23 cellular contexts compared by ENCODE assay signal in the genomic region with DNA sequence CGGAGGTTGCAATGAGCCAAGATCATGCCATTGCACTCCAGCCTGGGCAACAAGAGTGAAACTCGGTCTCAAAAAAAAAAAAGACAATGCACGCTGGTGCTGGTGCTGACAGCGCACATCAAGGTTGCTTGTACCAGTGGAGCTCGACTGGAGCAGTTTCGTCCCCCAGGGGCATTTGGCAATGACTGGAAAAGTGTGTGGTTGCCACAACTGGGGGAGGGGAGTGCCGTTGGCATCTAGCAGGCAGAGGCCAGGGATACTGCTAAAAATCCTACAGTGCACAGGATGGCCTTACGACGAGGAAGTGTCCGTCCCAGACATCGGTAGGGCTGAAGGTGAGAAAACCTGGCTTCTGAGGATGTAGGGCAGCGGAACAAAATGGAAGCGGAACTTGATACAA. TPM values are rescaled to one million over a fixed set of nuclear protein-coding genes. Genes with fewer than 3 reads are reported as not detected.
DNase-seq lines count a peak whose midpoint lies in the region; ATAC-seq and TF ChIP-seq lines count a peak whose summit lies in the region.
"Had no signal": no experiment of that assay in that cellular context is flagged by ENCODE, and none has a peak within 500 bp of the region (broad histone marks: within the 10 kb centered on the region; RNA-seq: fewer than 3 reads in every experiment).

No MANE protein-coding gene starts in this region.

- H3K27ac ChIP-seq in mammary epithelial cell (ENCODE audit: insufficient read depth, low read depth, low read length) (peak overlapping the region; percentile 92), upper lobe of right lung (no peak overlapping the region)
- H3K27ac ChIP-seq: 22Rv1, thoracic aorta, uterus had no signal

- ATAC-seq in upper lobe of right lung (no peak), HG03565 (IDR thresholded peaks at IDR 0.05; ENCODE audit: unreplicated experiment) (no peak)
- ATAC-seq: activated naive CD8-positive, alpha-beta T cell treated with anti-CD3 and anti-CD28 coated beads, Interleukin-2, amount 50 U/mL, for 24 hours; GM12878; GM23338 had no signal

- intact Hi-C loops in mammary epithelial cell (cut with micrococcal nuclease) (loop anchor here (10.0 kb wide), 3 partner anchors 317 to 677 kb away; a partner anchor contains a TSS), upper lobe of right lung (cut with DNase I) (no loop called here)

- dilution Hi-C loops in mammary epithelial cell (cut with HindIII; ENCODE audit: low sequenced_read_pairs) = loop anchor here (5.0 to 10.0 kb wide), 3 partner anchors 65 to 473 kb away; no protein-coding TSS in a partner anchor

- CTCF ChIA-PET in mammary epithelial cell (lab: Charles Lee; ENCODE audit: low non-redundant PET) = no interaction called here

- no peak overlapping the region for H2AFZ ChIP-seq in mammary epithelial cell (ENCODE audit: low read depth, low read length)
- H2AFZ ChIP-seq: GM23338 had no signal

- peaks cover 65% of the 10 kb centered on the region for H3K79me2 ChIP-seq in mammary epithelial cell (ENCODE audit: insufficient read depth, low read length)

- H3K36me3 ChIP-seq in mammary epithelial cell (ENCODE audit: insufficient read depth, low read length) (peaks cover 20% of the 10 kb centered on the region), upper lobe of right lung (peaks cover 9% of the 10 kb centered on the region)
- H3K36me3 ChIP-seq: uterus had no signal

- H4K20me1 ChIP-seq in mammary epithelial cell (ENCODE audit: insufficient read depth, low read length) = no peaks in the 10 kb centered on the region

- TF ChIP-seq CTCF in mammary epithelial cell (conservative IDR thresholded peaks at IDR 0.05 in 1 of 2, IDR thresholded peaks at IDR 0.05 in 1 of 2; ENCODE audit: extremely low read depth in 1 of 2, insufficient read depth in 1 of 2, low read depth in 1 of 2, low read length in 2 of 2) = no peak
- TF ChIP-seq CTCF in upper lobe of right lung (IDR thresholded peaks at IDR 0.05) = no peak

- BruUV-seq in mammary epithelial cell (replicated peaks; lab: Mats Ljungman, UMichigan) = no TSS peak

- no peaks in the 10 kb centered on the region for H3K27me3 ChIP-seq in mammary epithelial cell (ENCODE audit: insufficient read depth, low read length)
- H3K27me3 ChIP-seq in upper lobe of right lung = no peaks in the 10 kb centered on the region
- H3K27me3 ChIP-seq: uterus had no signal

- no peak overlapping the region for H3K4me2 ChIP-seq in mammary epithelial cell (ENCODE audit: insufficient read depth, low read depth, low read length)
- H3K4me2 ChIP-seq: GM23338 had no signal

- no peak overlapping the region for H3K9ac ChIP-seq in mammary epithelial cell (ENCODE audit: insufficient read depth, low read length)

- peak; percentile 36 for DNase-seq in activated effector memory CD4-positive, alpha-beta T cell treated with anti-CD3 and anti-CD28 coated beads, Interleukin-2, amount 50 U/mL, for 16 hours
- no peak for DNase-seq in activated effector memory CD4-positive, alpha-beta T cell treated with Interleukin-2 at 50 U/mL for 16 hours
- DNase-seq in mammary epithelial cell = no peak
- DNase-seq in islet precursor cell = peak; percentile 35
- DNase-seq in upper lobe of right lung = peak; percentile 32
- DNase-seq in activated CD4-positive, CD25-positive, alpha-beta regulatory T cell treated with anti-CD3 and anti-CD28 coated beads, Interleukin-2, amount 50 U/mL, for 72 hours = no peak
- DNase-seq in middle frontal gyrus (ENCODE audit: extremely low spot score, low spot score) = no peak
- DNase-seq: activated CD4-positive, alpha-beta T cell treated with anti-CD3 and anti-CD28 coated beads for 48 hours; activated CD8-positive, alpha-beta memory T cell treated with anti-CD3 and anti-CD28 coated beads for 24 hours; activated gamma-delta T cell; activated naive CD8-positive, alpha-beta T cell treated with anti-CD3 and anti-CD28 coated beads, Interleukin-2, amount 50 U/mL, for 24 hours; AML-193; CD4-positive, alpha-beta memory T cell; NCI-H1105 treated with DMSO at 0.1 percent for 48 hours; NCI-H1930; NCI-H226; NCI-H82 had no signal

- H3K4me3 ChIP-seq in mammary epithelial cell (replicated peaks in 1 of 3; ENCODE audit: insufficient read depth in 1 of 3, low read depth in 2 of 3, low read length in 3 of 3) = no peak overlapping the region
- no peak overlapping the region for H3K4me3 ChIP-seq in upper lobe of right lung
- H3K4me3 ChIP-seq: GM12878, GM23338, thoracic aorta, uterus had no signal

- in situ Hi-C loops in mammary epithelial cell (cut with MboI; ENCODE audit: low sequenced_read_pairs in 2 of 2) = loop anchor here (25.0 kb wide), 2 partner anchors 210 to 485 kb away; no protein-coding TSS in a partner anchor

- peaks cover 62% of the 10 kb centered on the region for H3K4me1 ChIP-seq in mammary epithelial cell (ENCODE audit: insufficient read depth, low read length)
- peaks cover 16% of the 10 kb centered on the region for H3K4me1 ChIP-seq in upper lobe of right lung

- WGBS in mammary epithelial cell (ENCODE audit: low coverage, missing lambda C conversion rate) = 74% methylated on average over 12 of the region's 13 CpGs

- no peaks in the 10 kb centered on the region for H3K9me3 ChIP-seq in mammary epithelial cell (replicated peaks; ENCODE audit: insufficient read depth, low read length)
- H3K9me3 ChIP-seq in upper lobe of right lung = no peaks in the 10 kb centered on the region
- H3K9me3 ChIP-seq: thoracic aorta, uterus had no signal

RNA-seq across cellular contexts. Expression of a gene that starts 2.4 kb away (rescaled TPM):
- total RNA-seq in mammary epithelial cell (100 to 1,000 TPM in 1 of 2 donors, 10 to 100 TPM in 1; 73.5 to 107 TPM), upper lobe of right lung (10.8 TPM)
- polyA plus RNA-seq in mammary epithelial cell = 67.1 TPM
- polyA minus RNA-seq in mammary epithelial cell = 84.8 TPM

Comparison
In these comparisons a context has a peak if more than half of its experiments do, and no peak if none do; other contexts are left out.
1. DNase-seq: peak in activated effector memory CD4-positive, alpha-beta T cell treated with anti-CD3 and anti-CD28 coated beads, Interleukin-2, amount 50 U/mL, for 16 hours (single experiment), islet precursor cell (single experiment) and upper lobe of right lung (single experiment); none in activated effector memory CD4-positive, alpha-beta T cell treated with Interleukin-2 at 50 U/mL for 16 hours (single experiment), mammary epithelial cell (single experiment), activated CD4-positive, CD25-positive, alpha-beta regulatory T cell treated with anti-CD3 and anti-CD28 coated beads, Interleukin-2, amount 50 U/mL, for 72 hours (single experiment) and middle frontal gyrus (single experiment).